In the genomic region with DNA sequence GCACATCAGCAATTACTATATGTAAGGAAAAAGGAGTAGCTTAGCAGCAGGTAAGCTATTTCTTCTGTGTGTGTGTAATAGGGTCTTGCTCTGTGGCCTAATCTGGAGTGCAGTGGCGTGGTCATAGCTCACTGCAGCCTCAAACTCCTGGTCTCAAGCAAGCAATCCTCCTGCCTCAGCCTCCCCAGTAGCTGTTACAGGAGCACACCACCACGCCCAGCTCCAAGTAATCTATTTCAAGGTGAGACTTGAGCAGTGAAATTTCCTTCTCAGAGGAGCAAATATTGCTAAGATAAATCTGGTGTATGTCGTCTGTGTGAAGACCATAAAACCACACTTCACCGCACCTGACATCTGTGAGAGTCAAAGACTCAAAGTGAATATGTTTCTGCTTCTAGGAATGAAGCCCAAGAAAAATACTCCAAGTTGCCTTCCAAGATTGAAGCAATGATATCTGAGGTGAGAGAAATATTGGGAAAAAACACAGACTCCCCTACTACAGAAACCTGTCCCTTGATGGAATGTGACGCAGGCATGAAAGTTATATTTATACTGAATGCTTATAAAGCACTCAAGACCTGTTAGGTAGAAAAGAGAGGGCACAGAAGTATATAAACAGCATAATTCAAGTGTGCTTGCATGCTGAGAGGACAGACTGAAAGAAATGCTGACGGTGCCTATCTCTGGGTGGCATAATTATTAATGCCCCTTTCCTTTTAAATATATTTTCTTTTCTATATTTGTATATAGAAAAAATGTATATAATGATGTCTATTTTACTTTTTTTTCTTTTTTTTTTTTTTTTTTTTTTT, we compare ENCODE assay signal across 1 cellular context.
TF ChIP-seq lines count a peak whose summit lies in the region.

No MANE protein-coding gene starts in this region.

TF ChIP-seq in K562, 482 proteins besides CTCF, POLR2A, EP300 and RAD21:
- TF ChIP-seq ZNF316 (IDR thresholded peaks at IDR 0.05): peak; percentile 39; the same call in 1 of the 2 replicates
- TF ChIP-seq, protein P1, sequence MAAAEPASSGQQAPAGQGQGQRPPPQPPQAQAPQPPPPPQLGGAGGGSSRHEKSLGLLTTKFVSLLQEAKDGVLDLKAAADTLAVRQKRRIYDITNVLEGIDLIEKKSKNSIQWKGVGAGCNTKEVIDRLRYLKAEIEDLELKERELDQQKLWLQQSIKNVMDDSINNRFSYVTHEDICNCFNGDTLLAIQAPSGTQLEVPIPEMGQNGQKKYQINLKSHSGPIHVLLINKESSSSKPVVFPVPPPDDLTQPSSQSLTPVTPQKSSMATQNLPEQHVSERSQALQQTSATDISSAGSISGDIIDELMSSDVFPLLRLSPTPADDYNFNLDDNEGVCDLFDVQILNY (CRISPR knock-in tag; IDR thresholded peaks at IDR 0.05): 0 out of 2 replicates have a peak, but pooled peaks have one; percentile 22
- TF ChIP-seq ZNF121 (CRISPR knock-in tag; conservative IDR thresholded peaks at IDR 0.05): peak; percentile 92
- no peak for TF ChIP-seq BHLHE40 (IDR thresholded peaks at IDR 0.05; ENCODE audit: low read length)
- TF ChIP-seq SMAD2 (IDR thresholded peaks at IDR 0.05; ENCODE audit: low read depth, low read length): no peak
- no peak for TF ChIP-seq ZFP1 (CRISPR knock-in tag; IDR thresholded peaks at IDR 0.05)
- TF ChIP-seq MAFF (IDR thresholded peaks at IDR 0.05; ENCODE audit: low read length): 0 out of 2 replicates have a peak, but pooled peaks have one; percentile 18
- no peak for TF ChIP-seq ZNF133 (CRISPR knock-in tag; IDR thresholded peaks at IDR 0.05)
